In the genomic region with DNA sequence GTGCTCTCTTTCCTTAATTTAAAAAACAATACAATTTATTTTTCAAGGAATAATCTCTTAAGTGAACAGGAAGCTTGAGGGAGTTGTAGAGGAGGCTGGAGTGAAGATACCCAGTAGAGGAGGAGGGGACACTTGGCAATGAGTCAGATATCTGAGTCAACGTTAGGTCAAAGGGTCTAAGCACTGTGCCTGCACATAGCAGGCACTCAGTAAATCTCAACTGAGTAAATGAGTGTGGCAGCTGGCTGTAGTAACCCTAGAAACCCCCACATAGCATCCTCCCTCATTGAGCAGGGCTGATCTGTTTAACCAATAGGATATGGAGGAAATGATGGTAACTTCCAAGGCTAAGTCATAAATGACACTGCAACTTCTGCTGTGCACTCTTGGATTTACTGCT, we compare ENCODE assay signal across 10 cellular contexts.
DNase-seq lines count a peak whose midpoint lies in the region; ATAC-seq and TF ChIP-seq lines count a peak whose summit lies in the region.
"Had no signal": no experiment of that assay in that cellular context is flagged by ENCODE, and none has a peak within 500 bp of the region (broad histone marks: within the 10 kb centered on the region; RNA-seq: fewer than 3 reads in every experiment).

No MANE protein-coding gene starts in this region.

- DNase-seq in A172 (ENCODE audit: low spot score) (peak; percentile 69), HS-5 (ENCODE audit: low read depth) (peak; percentile 60), brain microvascular endothelial cell (peak; percentile 51), upper lobe of right lung (no peak), T-cell (no peak), iPS-NIHi11 (ENCODE audit: low spot score) (no peak), dedifferentiated amniotic fluid mesenchymal stem cell (ENCODE audit: extremely low spot score) (no peak)
- DNase-seq: activated T-cell treated with anti-CD3 and anti-CD28 coated beads, Interleukin-2, amount 50 U/mL, for 72 hours; KG1 had no signal

- peak; percentile 53 for ATAC-seq in GM19463 (IDR thresholded peaks at IDR 0.05; ENCODE audit: unreplicated experiment)
- no peak for ATAC-seq in upper lobe of right lung
- no peak for ATAC-seq in T-cell (replicated peaks in 1 of 4)

- POLR2A ChIA-PET in T-cell (lab: Charles Lee) = no interaction called here

- H3K4me1 Mint-ChIP-seq in T-cell = no peaks in the 10 kb centered on the region

- H3K36me3 ChIP-seq in brain microvascular endothelial cell (replicated peaks) (no peaks in the 10 kb centered on the region), upper lobe of right lung (no peaks in the 10 kb centered on the region)

- H3K27me3 ChIP-seq in brain microvascular endothelial cell (replicated peaks) (no peaks in the 10 kb centered on the region), upper lobe of right lung (no peaks in the 10 kb centered on the region)

- intact Hi-C loops in upper lobe of right lung (cut with DNase I) = no loop called here

- H3K36me3 Mint-ChIP-seq in T-cell = no peaks in the 10 kb centered on the region

- no peak for TF ChIP-seq CTCF in brain microvascular endothelial cell (IDR thresholded peaks at IDR 0.05; ENCODE audit: low read depth, low read length, missing control alignments)
- TF ChIP-seq CTCF in upper lobe of right lung (IDR thresholded peaks at IDR 0.05) = no peak

- H3K4me3 ChIP-seq in brain microvascular endothelial cell (ENCODE audit: low read depth, low read length) (no peak overlapping the region), upper lobe of right lung (no peak overlapping the region)

- no peaks in the 10 kb centered on the region for H3K4me1 ChIP-seq in upper lobe of right lung

- H3K27me3 Mint-ChIP-seq in T-cell = peaks cover 0 to 4% of the 10 kb centered on the region in 2 donors

- H3K4me3 Mint-ChIP-seq in T-cell = no peak overlapping the region
- H3K4me3 Mint-ChIP-seq: activated T-cell treated with anti-CD3 and anti-CD28 coated beads, Interleukin-2, amount 50 U/mL, for 72 hours had no signal

- in situ Hi-C loops in brain microvascular endothelial cell (cut with HindIII; ENCODE audit: low pct_ligation_motif_present, low sequenced_read_pairs) = no loop called here

- H3K27ac ChIP-seq in brain microvascular endothelial cell (no peak overlapping the region), upper lobe of right lung (no peak overlapping the region)

- H3K27ac Mint-ChIP-seq in T-cell = no peak overlapping the region
- H3K27ac Mint-ChIP-seq: activated T-cell treated with anti-CD3 and anti-CD28 coated beads, Interleukin-2, amount 50 U/mL, for 72 hours had no signal

- H3K9me3 ChIP-seq in upper lobe of right lung = no peaks in the 10 kb centered on the region

- CTCF ChIA-PET in T-cell (lab: Charles Lee) = no interaction called here

- peaks cover 0 to 3% (median 0%) of the 10 kb centered on the region in 3 donors for H3K9me3 Mint-ChIP-seq in T-cell
- H3K9me3 Mint-ChIP-seq: activated T-cell treated with anti-CD3 and anti-CD28 coated beads, Interleukin-2, amount 50 U/mL, for 72 hours had no signal

Comparison
In these comparisons a context has a peak if more than half of its experiments do, and no peak if none do; other contexts are left out.
1. DNase-seq: peak in A172 (single experiment), HS-5 (single experiment) and brain microvascular endothelial cell (single experiment); none in upper lobe of right lung (single experiment), T-cell (0 of 34), iPS-NIHi11 (single experiment) and dedifferentiated amniotic fluid mesenchymal stem cell (single experiment).